19 cellular contexts compared by ENCODE assay signal in the genomic region with DNA sequence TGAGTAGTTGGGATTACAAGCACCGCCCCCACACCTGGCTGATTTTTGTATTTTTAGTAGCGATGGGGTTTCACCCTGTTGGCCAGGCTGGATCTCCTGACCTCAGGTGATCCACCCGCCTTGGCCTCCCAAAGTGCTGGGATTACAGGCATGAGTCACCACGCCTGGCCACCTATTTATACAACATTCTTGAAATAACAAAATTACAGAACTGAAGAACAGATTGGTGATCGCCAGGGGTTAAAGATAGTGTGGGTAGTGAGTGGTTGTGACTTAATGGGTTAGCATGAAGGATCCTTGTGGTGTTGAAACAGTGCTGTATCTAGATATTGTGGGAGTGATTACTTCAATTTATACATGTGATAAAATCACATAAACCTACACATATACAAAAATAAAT. TPM values are rescaled to one million over a fixed set of nuclear protein-coding genes. Genes with fewer than 3 reads are reported as not detected.
"Had no signal": no experiment of that assay in that cellular context is flagged by ENCODE, and none has a peak within 500 bp of the region (broad histone marks: within the 10 kb centered on the region; RNA-seq: fewer than 3 reads in every experiment).

No MANE protein-coding gene starts in this region.

- H3K9me3 ChIP-seq: mucosa of descending colon, pancreas, spleen, thoracic aorta had no signal

- DNase-seq: activated CD4-positive, alpha-beta T cell treated with anti-CD3 and anti-CD28 coated beads, Interleukin-2, amount 10 ng/mL, durations not matched to agents 7 days and 5 days; activated naive CD4-positive, alpha-beta T cell; activated naive CD8-positive, alpha-beta T cell treated with anti-CD3 and anti-CD28 coated beads, Interleukin-2, amount 10 ng/mL, durations not matched to agents 7 days and 5 days; activated T-cell treated with anti-CD3 and anti-CD28 coated beads for 4 hours; aorta; dorsolateral prefrontal cortex; left ventricle myocardium inferior; mucosa of descending colon; naive thymus-derived CD8-positive, alpha-beta T cell; stimulated activated naive CD8-positive, alpha-beta T cell treated with anti-CD3 and anti-CD28 coated beads, Interleukin-15, amount 100 ng/mL, for 72 hours had no signal

- H3K36me3 ChIP-seq: cardiac muscle cell, left ventricle myocardium inferior, pancreas, spleen, thoracic aorta had no signal

- H3K27ac ChIP-seq: cardiac muscle cell, dorsolateral prefrontal cortex, left ventricle myocardium inferior, pancreas, spleen, thoracic aorta had no signal

- ATAC-seq: mucosa of descending colon; naive thymus-derived CD8-positive, alpha-beta T cell; pancreas; sciatic nerve; stimulated activated naive CD8-positive, alpha-beta T cell treated with anti-CD3 and anti-CD28 coated beads, Interleukin-15, amount 100 ng/mL, for 72 hours had no signal

- H3K27me3 ChIP-seq: cardiac muscle cell, dorsolateral prefrontal cortex, pancreas, spleen had no signal

- H3K4me1 ChIP-seq: left ventricle myocardium inferior, pancreas, spleen had no signal

- H3K4me3 ChIP-seq: cardiac muscle cell, dorsolateral prefrontal cortex, left ventricle myocardium inferior, mucosa of descending colon, pancreas, spleen, thoracic aorta had no signal

RNA-seq across cellular contexts. Expression of a gene that starts 7.4 kb away (rescaled TPM):
- total RNA-seq: activated CD4-positive, alpha-beta T cell treated with anti-CD3 and anti-CD28 coated beads, Interleukin-2, amount 10 ng/mL, durations not matched to agents 7 days and 5 days; activated CD8-positive, alpha-beta memory T cell treated with anti-CD3 and anti-CD28 coated beads for 36 hours; activated naive CD8-positive, alpha-beta T cell treated with anti-CD3 and anti-CD28 coated beads, Interleukin-2, amount 10 ng/mL, durations not matched to agents 7 days and 5 days; aorta; cardiac muscle cell; dorsolateral prefrontal cortex; kidney; left ventricle myocardium inferior; mucosa of descending colon; naive thymus-derived CD8-positive, alpha-beta T cell; pancreas; sciatic nerve; spleen; thoracic aorta; ureter had no signal
- polyA plus RNA-seq: aorta; cardiac muscle cell; esophagus; naive thymus-derived CD8-positive, alpha-beta T cell; pancreas; spleen had no signal

RNA-seq across cellular contexts. Expression of a gene that starts 49.0 kb away (rescaled TPM):
- total RNA-seq: activated CD8-positive, alpha-beta memory T cell treated with anti-CD3 and anti-CD28 coated beads for 36 hours had no signal
